In genomic region chr22:25494774-25495173, GRCh38 we compare ENCODE assay signal across 12 cellular contexts.
DNase-seq lines count a peak whose midpoint lies in the region; ATAC-seq, FAIRE-seq and TF ChIP-seq lines count a peak whose summit lies in the region.
"Had no signal": no experiment of that assay in that cellular context is flagged by ENCODE, and none has a peak within 500 bp of the region (broad histone marks: within the 10 kb centered on the region; RNA-seq: fewer than 3 reads in every experiment).

No MANE protein-coding gene starts in this region.

- no peak for TF ChIP-seq CTCF in D721Med (IDR thresholded peaks at IDR 0.05; ENCODE audit: insufficient read depth, missing control alignments)

- no peaks in the 10 kb centered on the region for H3K27me3 ChIP-seq in Karpas-422 (ENCODE audit: low read length)

- no peaks in the 10 kb centered on the region for H4K20me1 ChIP-seq in Karpas-422 (ENCODE audit: insufficient read depth, low read depth, low read length)

- H3K4me1 ChIP-seq in Karpas-422 (ENCODE audit: low read length): peaks cover 9% of the 10 kb centered on the region

- H3K79me2 ChIP-seq in Karpas-422 (ENCODE audit: low read length): no peaks in the 10 kb centered on the region

- FAIRE-seq in D721Med (lab: Jason Lieb, UNC): no peak
- FAIRE-seq: G401.6 had no signal

- no peak overlapping the region for H3K4me3 Mint-ChIP-seq in stimulated activated memory B cell treated with anti-CD40 and anti-IgM and Interleukin-4, amounts not matched to agents 10 μg/mL and 1 μg/mL and 100 μg/mL, for 72 hours

- H2AFZ ChIP-seq in Karpas-422 (ENCODE audit: low read length): no peak overlapping the region

- H3K27ac ChIP-seq in Karpas-422 (ENCODE audit: low read length): no peak overlapping the region

- H3K9ac ChIP-seq in Karpas-422 (ENCODE audit: low read length): no peak overlapping the region

- no peak overlapping the region for H3K4me2 ChIP-seq in Karpas-422 (ENCODE audit: low read depth, low read length, poor library complexity, severe bottlenecking)

- H3K9me3 Mint-ChIP-seq in stimulated activated memory B cell treated with anti-CD40 and anti-IgM and Interleukin-4, amounts not matched to agents 10 μg/mL and 1 μg/mL and 100 μg/mL, for 72 hours: no peaks in the 10 kb centered on the region

- no peak overlapping the region for H3K4me3 ChIP-seq in Karpas-422 (ENCODE audit: low read length)

- DNase-seq in SIG-M5 treated with dmso at 0.1 percent for 504 hours (lab: John Stamatoyannopoulos, UW; ENCODE audit: unreplicated experiment) (peak; percentile 15), SIG-M5 (lab: John Stamatoyannopoulos, UW) (no peak), NOMO-1 treated with dmso at 0.1 percent for 144 hours (lab: John Stamatoyannopoulos, UW; ENCODE audit: unreplicated experiment) (peak; percentile 20), Karpas-422 (no peak), NCI-H774 (lab: John Stamatoyannopoulos, UW) (no peak), D721Med (ENCODE audit: insufficient read length, low spot score) (no peak)
- DNase-seq: amygdala; nucleus accumbens; stimulated activated CD4-positive, alpha-beta T cell treated with anti-CD3 and anti-CD28 coated beads, Interleukin-4, amount 100 ng/mL, for 1 hour had no signal

- no peaks in the 10 kb centered on the region for H3K36me3 ChIP-seq in Karpas-422 (ENCODE audit: insufficient read depth, low read length)

- no peaks in the 10 kb centered on the region for H3K27me3 Mint-ChIP-seq in stimulated activated memory B cell treated with anti-CD40 and anti-IgM and Interleukin-4, amounts not matched to agents 10 μg/mL and 1 μg/mL and 100 μg/mL, for 72 hours

- H3K9me3 ChIP-seq in Karpas-422 (ENCODE audit: low read length): no peaks in the 10 kb centered on the region

- no peaks in the 10 kb centered on the region for H3K9me2 ChIP-seq in Karpas-422 (replicated peaks; ENCODE audit: insufficient read depth, low read length)

- peak; percentile 56 for ATAC-seq in HG02852 (IDR thresholded peaks at IDR 0.05; ENCODE audit: unreplicated experiment)
- peak; percentile 55 for ATAC-seq in stimulated activated memory B cell treated with anti-CD40 and anti-IgM and Interleukin-4, amounts not matched to agents 10 μg/mL and 1 μg/mL and 100 μg/mL, for 72 hours

- peaks cover 46% of the 10 kb centered on the region for H3K36me3 Mint-ChIP-seq in stimulated activated memory B cell treated with anti-CD40 and anti-IgM and Interleukin-4, amounts not matched to agents 10 μg/mL and 1 μg/mL and 100 μg/mL, for 72 hours

- H3K4me1 Mint-ChIP-seq in stimulated activated memory B cell treated with anti-CD40 and anti-IgM and Interleukin-4, amounts not matched to agents 10 μg/mL and 1 μg/mL and 100 μg/mL, for 72 hours: peaks cover 13% of the 10 kb centered on the region

- H3K27ac Mint-ChIP-seq in stimulated activated memory B cell treated with anti-CD40 and anti-IgM and Interleukin-4, amounts not matched to agents 10 μg/mL and 1 μg/mL and 100 μg/mL, for 72 hours: no peak overlapping the region

Comparison
In these comparisons a context has a peak if more than half of its experiments do, and no peak if none do; other contexts are left out.
1. DNase-seq: peak in SIG-M5 treated with dmso at 0.1 percent for 504 hours (single experiment) and NOMO-1 treated with dmso at 0.1 percent for 144 hours (single experiment); none in SIG-M5 (single experiment), Karpas-422 (single experiment), NCI-H774 (single experiment) and D721Med (single experiment).